Comparison of ENCODE assay signal across 8 cellular contexts in the genomic region with DNA sequence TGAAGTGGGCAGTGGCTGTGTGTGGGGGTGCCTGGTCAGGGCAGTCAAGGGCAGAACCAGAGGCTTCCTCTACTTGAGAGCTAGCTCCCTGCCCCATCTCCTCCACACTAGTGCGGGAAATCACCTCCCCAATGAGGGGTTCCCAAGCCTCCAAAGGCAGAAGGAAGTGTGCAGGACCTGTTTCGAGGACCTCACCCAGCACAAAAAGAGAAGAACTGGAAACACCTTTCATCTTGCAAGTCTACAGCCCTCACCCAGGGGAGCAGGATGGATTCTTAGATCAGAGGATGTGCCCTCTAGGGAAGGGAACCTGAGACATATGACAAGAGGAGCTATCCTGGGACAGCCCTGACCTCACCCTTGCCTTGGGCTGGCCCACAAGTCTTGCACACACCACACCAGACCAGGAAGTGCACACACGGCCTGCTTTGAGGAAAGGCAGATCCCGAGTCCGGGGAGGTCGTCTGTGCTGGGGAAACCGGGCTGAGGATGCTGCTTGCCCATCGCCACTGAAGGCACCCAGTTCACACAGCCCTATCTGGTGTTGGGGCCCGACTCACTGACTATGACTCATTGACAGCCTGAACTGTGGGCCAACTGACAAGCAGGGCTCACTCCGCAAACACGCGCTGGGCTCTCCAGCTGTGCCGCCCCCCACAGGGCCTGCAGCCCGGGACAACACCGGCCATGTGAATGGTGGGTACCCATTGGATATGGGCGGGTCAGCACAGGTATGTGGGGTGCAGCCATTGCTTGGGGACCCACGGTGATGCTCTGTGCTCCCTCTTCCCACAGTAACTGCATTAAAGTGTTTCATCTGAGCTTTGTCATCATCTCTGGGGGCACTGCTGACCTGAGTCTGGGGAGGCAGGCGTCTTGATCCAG. TPM values are rescaled to one million over a fixed set of nuclear protein-coding genes. Genes with fewer than 3 reads are reported as not detected.
DNase-seq lines count a peak whose midpoint lies in the region; ATAC-seq and TF ChIP-seq lines count a peak whose summit lies in the region.

No MANE protein-coding gene starts in this region.

- H3K27ac ChIP-seq in endodermal cell (ENCODE audit: low read depth, low read length): no peak overlapping the region

- H3K27ac Mint-ChIP-seq in endodermal cell: no peak overlapping the region

- H3K9ac ChIP-seq in endodermal cell (ENCODE audit: extremely low read depth, low read length, poor library complexity, severe bottlenecking): no peak overlapping the region

- H3K27me3 Mint-ChIP-seq in endodermal cell (ENCODE audit: insufficient read depth): peaks cover 12% of the 10 kb centered on the region

- H3K4me1 ChIP-seq in endodermal cell (ENCODE audit: control insufficient read depth, insufficient read depth, low read length): peaks cover 9% of the 10 kb centered on the region

- H3K9me3 Mint-ChIP-seq in endodermal cell: no peaks in the 10 kb centered on the region

- peaks cover 7% of the 10 kb centered on the region for H3K36me3 Mint-ChIP-seq in endodermal cell (ENCODE audit: low read depth)

- peak overlapping the region; percentile 81 for H3K4me3 ChIP-seq in endodermal cell (ENCODE audit: low read length)

- TF ChIP-seq CTCF in endodermal cell (conservative IDR thresholded peaks at IDR 0.05): no peak

- peak overlapping the region; percentile 88 for H3K4me3 Mint-ChIP-seq in endodermal cell

- intact Hi-C loops in Right ventricle myocardium superior (cut with DNase I): no loop called here
- intact Hi-C loops in cardiac septum (cut with DNase I): loop anchor here (10.0 kb wide), 1 partner anchor 193 kb away; no protein-coding TSS in a partner anchor

- peak; percentile 40 for DNase-seq in Right ventricle myocardium superior
- no peak for DNase-seq in cardiac septum (ENCODE audit: low spot score)
- DNase-seq in activated CD4-positive, CD25-positive, alpha-beta regulatory T cell treated with anti-CD3 and anti-CD28 coated beads, Interleukin-2, amount 50 U/mL, for 72 hours: peak; percentile 60
- peak; percentile 55 for DNase-seq in endodermal cell
- DNase-seq in stimulated activated CD4-positive, alpha-beta T cell treated with anti-CD3 and anti-CD28 coated beads, Interleukin-4, amount 100 ng/mL, for 24 hours: peak; percentile 68
- DNase-seq in cerebellar cortex (ENCODE audit: low spot score): no peak
- DNase-seq in NCI-H510A (lab: John Stamatoyannopoulos, UW): no peak
- DNase-seq in NCI-H1417 treated with DMSO at 0.1 percent for 48 hours (lab: John Stamatoyannopoulos, UW): no peak

- peaks cover 17% of the 10 kb centered on the region for H3K4me1 Mint-ChIP-seq in endodermal cell

- no peaks in the 10 kb centered on the region for H3K27me3 ChIP-seq in endodermal cell (ENCODE audit: control insufficient read depth, insufficient read depth, low read length, poor library complexity, severe bottlenecking)

- 82 to 83% methylated on average over 12 to 18 of the region's 18 CpGs for WGBS in endodermal cell (ENCODE audit: insufficient coverage in 1 of 2, insufficient read length in 1 of 2), 2 experiments

- no peak for ATAC-seq in Right ventricle myocardium superior (ENCODE audit: poor library complexity)

- no peaks in the 10 kb centered on the region for H3K9me3 ChIP-seq in endodermal cell (ENCODE audit: control insufficient read depth, low read length)

- peaks cover 2% of the 10 kb centered on the region for H3K36me3 ChIP-seq in endodermal cell (ENCODE audit: control insufficient read depth, insufficient read depth, low read length)

RNA-seq across cellular contexts. Expression of a gene that starts 1.8 kb away (rescaled TPM):
- total RNA-seq in Right ventricle myocardium superior (6.0 TPM), cardiac septum (4.0 TPM), endodermal cell (1 to 10 TPM; 5.6 to 6.0 TPM)
- polyA plus RNA-seq in endodermal cell (2013, experiment 1 of 2): 7.2 TPM
- polyA plus RNA-seq in endodermal cell (2013, experiment 2 of 2): 7.0 TPM

RNA-seq across cellular contexts. Expression of a gene that starts 3.3 kb away (rescaled TPM):
- total RNA-seq in Right ventricle myocardium superior (45.3 TPM), cardiac septum (47.5 TPM), endodermal cell (10 to 100 TPM; 73.3 to 73.9 TPM)
- 58.8 TPM for polyA plus RNA-seq in endodermal cell (2013, experiment 1 of 2)
- 53.3 TPM for polyA plus RNA-seq in endodermal cell (2013, experiment 2 of 2)

RNA-seq across cellular contexts. Expression of a gene that starts 7.9 kb away (rescaled TPM):
- total RNA-seq in Right ventricle myocardium superior (11.3 TPM), cardiac septum (12.8 TPM), endodermal cell (10 to 100 TPM; 23.7 to 26.8 TPM)
- 14.3 TPM for polyA plus RNA-seq in endodermal cell (2013, experiment 1 of 2)
- 11.6 TPM for polyA plus RNA-seq in endodermal cell (2013, experiment 2 of 2)

RNA-seq across cellular contexts. Expression of a gene that starts 21.4 kb away (rescaled TPM):
- total RNA-seq in Right ventricle myocardium superior (54.4 TPM), cardiac septum (43.2 TPM), endodermal cell (10 to 100 TPM; 36.5 to 47.8 TPM)
- 41.0 TPM for polyA plus RNA-seq in endodermal cell (2013, experiment 1 of 2)
- 37.5 TPM for polyA plus RNA-seq in endodermal cell (2013, experiment 2 of 2)

RNA-seq across cellular contexts. Expression of a gene that starts 58.3 kb away (rescaled TPM):
- total RNA-seq in Right ventricle myocardium superior: 0.38 TPM
- total RNA-seq in cardiac septum: 0.86 TPM
- total RNA-seq in endodermal cell: 1 to 10 TPM; 4.0 to 4.1 TPM
- polyA plus RNA-seq in endodermal cell (2013, experiment 1 of 2): 0.78 TPM
- polyA plus RNA-seq in endodermal cell (2013, experiment 2 of 2): 0.75 TPM

Comparison
In these comparisons a context has a peak if more than half of its experiments do, and no peak if none do; other contexts are left out.
1. DNase-seq: peak in Right ventricle myocardium superior (single experiment), activated CD4-positive, CD25-positive, alpha-beta regulatory T cell treated with anti-CD3 and anti-CD28 coated beads, Interleukin-2, amount 50 U/mL, for 72 hours (single experiment), endodermal cell (single experiment) and stimulated activated CD4-positive, alpha-beta T cell treated with anti-CD3 and anti-CD28 coated beads, Interleukin-4, amount 100 ng/mL, for 24 hours (single experiment); none in cardiac septum (single experiment), cerebellar cortex (single experiment), NCI-H510A (single experiment) and NCI-H1417 treated with DMSO at 0.1 percent for 48 hours (single experiment).